17 cellular contexts compared by ENCODE assay signal in the genomic region with DNA sequence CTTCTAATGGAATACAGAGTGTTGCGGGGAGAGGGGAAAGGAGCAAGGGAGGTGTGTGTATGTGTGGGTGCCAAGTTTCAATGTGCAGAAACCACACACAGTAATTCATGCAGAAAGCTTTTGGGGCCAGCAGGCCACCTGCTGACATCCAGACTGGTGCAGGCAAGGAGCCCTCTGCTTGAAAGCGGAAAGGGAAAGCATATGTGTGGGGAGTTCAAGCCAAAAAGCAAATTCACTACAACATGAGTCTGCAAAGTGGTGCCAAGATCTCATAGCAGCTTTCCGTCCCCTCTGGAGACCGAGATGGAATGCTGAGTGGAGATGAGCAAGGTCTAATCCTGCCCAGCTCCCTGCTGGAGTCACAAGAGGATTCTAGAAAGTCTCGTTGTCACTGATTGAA.
DNase-seq lines count a peak whose midpoint lies in the region; ATAC-seq, FAIRE-seq and TF ChIP-seq lines count a peak whose summit lies in the region.
"Had no signal": no experiment of that assay in that cellular context is flagged by ENCODE, and none has a peak within 500 bp of the region (broad histone marks: within the 10 kb centered on the region; RNA-seq: fewer than 3 reads in every experiment).

No MANE protein-coding gene starts in this region.

- ATAC-seq in left ventricle myocardium superior (peak; percentile 67), Right ventricle myocardium superior (ENCODE audit: poor library complexity) (no peak), HG03460 (IDR thresholded peaks at IDR 0.05; ENCODE audit: unreplicated experiment) (no peak), body of pancreas (no peak)
- ATAC-seq: activated CD8-positive, alpha-beta T cell treated with anti-CD3 and anti-CD28 coated beads, Interleukin-2, amount 10 ng/mL, durations not matched to agents 7 days and 5 days; foreskin keratinocyte; stimulated activated naive CD8-positive, alpha-beta T cell treated with anti-CD3 and anti-CD28 coated beads, Interleukin-15, Interleukin-2, amounts not matched to agents 100 U/mL and 50 U/mL, for 24 hours had no signal

- no peak for TF ChIP-seq POLR2A in body of pancreas (IDR thresholded peaks at IDR 0.05)

- H4K20me1 ChIP-seq in fibroblast of lung (ENCODE audit: control insufficient read depth, extremely low read depth, insufficient read depth, low read length) (no peaks in the 10 kb centered on the region), mammary epithelial cell (ENCODE audit: insufficient read depth, low read length) (no peaks in the 10 kb centered on the region)

- no peaks in the 10 kb centered on the region for H3K36me3 ChIP-seq in fibroblast of lung (ENCODE audit: control insufficient read depth, insufficient read depth, low read length)
- no peaks in the 10 kb centered on the region for H3K36me3 ChIP-seq in small intestine (ENCODE audit: control insufficient read depth in 2 of 2, insufficient read depth in 2 of 2, low read length in 2 of 2)
- H3K36me3 ChIP-seq in body of pancreas (replicated peaks in 1 of 2; ENCODE audit: insufficient read depth in 1 of 2, low read depth in 2 of 2), result no peaks in the 10 kb centered on the region
- no peaks in the 10 kb centered on the region for H3K36me3 ChIP-seq in mammary epithelial cell (ENCODE audit: insufficient read depth, low read length)
- H3K36me3 ChIP-seq: right atrium auricular region had no signal

- CTCF ChIA-PET in mammary epithelial cell (lab: Charles Lee; ENCODE audit: low non-redundant PET), result no interaction called here

- no peak overlapping the region for H3K27ac ChIP-seq in fibroblast of lung (ENCODE audit: insufficient read depth, low read length)
- no peak overlapping the region for H3K27ac ChIP-seq in small intestine (ENCODE audit: low read depth in 1 of 2, low read length in 1 of 2)
- no peak overlapping the region for H3K27ac ChIP-seq in body of pancreas
- H3K27ac ChIP-seq in mammary epithelial cell (ENCODE audit: insufficient read depth, low read depth, low read length), result no peak overlapping the region
- H3K27ac ChIP-seq: foreskin keratinocyte, right atrium auricular region had no signal

- H3K9me3 ChIP-seq in fibroblast of lung (ENCODE audit: control insufficient read depth, insufficient read depth, low read depth, low read length), result no peaks in the 10 kb centered on the region
- no peaks in the 10 kb centered on the region for H3K9me3 ChIP-seq in small intestine (ENCODE audit: control insufficient read depth, low read depth)
- H3K9me3 ChIP-seq in body of pancreas, result no peaks in the 10 kb centered on the region
- H3K9me3 ChIP-seq in mammary epithelial cell (replicated peaks; ENCODE audit: insufficient read depth, low read length), result no peaks in the 10 kb centered on the region
- H3K9me3 ChIP-seq: right atrium auricular region had no signal

- H3K9ac ChIP-seq in fibroblast of lung (ENCODE audit: insufficient read depth, low read length) (no peak overlapping the region), mammary epithelial cell (ENCODE audit: insufficient read depth, low read length) (no peak overlapping the region)

- intact Hi-C loops in left ventricle myocardium superior (cut with micrococcal nuclease) (no loop called here), Right ventricle myocardium superior (cut with DNase I) (no loop called here), body of pancreas (cut with DNase I) (no loop called here), mammary epithelial cell (cut with micrococcal nuclease) (loop anchor here (10.0 kb wide), 1 partner anchor 203 kb away; no protein-coding TSS in a partner anchor)

- H3K4me2 ChIP-seq in fibroblast of lung (ENCODE audit: extremely low read depth, insufficient read depth, low read length) (no peak overlapping the region), mammary epithelial cell (ENCODE audit: insufficient read depth, low read depth, low read length) (no peak overlapping the region)

- H3K27me3 ChIP-seq in fibroblast of lung (ENCODE audit: control insufficient read depth, insufficient read depth, low read length) (no peaks in the 10 kb centered on the region), small intestine (ENCODE audit: control insufficient read depth in 2 of 2, insufficient read depth in 2 of 2, low read length in 2 of 2) (no peaks in the 10 kb centered on the region), body of pancreas (no peaks in the 10 kb centered on the region), mammary epithelial cell (ENCODE audit: insufficient read depth, low read length) (no peaks in the 10 kb centered on the region)
- H3K27me3 ChIP-seq: foreskin keratinocyte, right atrium auricular region had no signal

- DNase-seq in left ventricle myocardium superior (no peak), Right ventricle myocardium superior (no peak), NCI-H69 (lab: John Stamatoyannopoulos, UW) (peak; percentile 21), fibroblast of lung (ENCODE audit: low read depth in 2 of 2) (peak; percentile 3 to 59), small intestine (no peak), body of pancreas (no peak), mammary epithelial cell (no peak)
- DNase-seq: activated CD8-positive, alpha-beta T cell treated with anti-CD3 and anti-CD28 coated beads, Interleukin-2, amount 10 ng/mL, durations not matched to agents 7 days and 5 days; activated naive CD8-positive, alpha-beta T cell treated with anti-CD3 and anti-CD28 coated beads, Interleukin-2, amount 10 ng/mL, durations not matched to agents 7 days and 5 days; CD4-positive, CD25-positive, alpha-beta regulatory T cell; foreskin keratinocyte; NCI-H2081 treated with DMSO at 0.1 percent for 48 hours; NK-92 treated with Interleukin-12 subunit alpha and Interleukin-12 subunit beta, amount 100 ng/mL, for 24 hours; stimulated activated naive CD8-positive, alpha-beta T cell treated with anti-CD3 and anti-CD28 coated beads, Interleukin-15, Interleukin-2, amounts not matched to agents 100 U/mL and 50 U/mL, for 24 hours had no signal

- H3K79me2 ChIP-seq in fibroblast of lung (ENCODE audit: control insufficient read depth, insufficient read depth, low read length) (no peaks in the 10 kb centered on the region), mammary epithelial cell (ENCODE audit: insufficient read depth, low read length) (no peaks in the 10 kb centered on the region)

- no peak for FAIRE-seq in small intestine (lab: Jason Lieb, UNC)
- FAIRE-seq: A204.1 had no signal

- in situ Hi-C loops in mammary epithelial cell (cut with MboI; ENCODE audit: low sequenced_read_pairs in 2 of 2), result no loop called here

- dilution Hi-C loops in mammary epithelial cell (cut with HindIII; ENCODE audit: low sequenced_read_pairs), result no loop called here

- H2AFZ ChIP-seq in fibroblast of lung (ENCODE audit: low read length), result no peak overlapping the region
- H2AFZ ChIP-seq in mammary epithelial cell (ENCODE audit: low read depth, low read length), result no peak overlapping the region

- TF ChIP-seq CTCF in fibroblast of lung (conservative IDR thresholded peaks at IDR 0.05 in 1 of 2, IDR thresholded peaks at IDR 0.05 in 1 of 2; ENCODE audit: low read depth in 1 of 2, low read length in 2 of 2), result no peak
- TF ChIP-seq CTCF in body of pancreas (IDR thresholded peaks at IDR 0.05), result no peak
- no peak for TF ChIP-seq CTCF in mammary epithelial cell (conservative IDR thresholded peaks at IDR 0.05 in 1 of 2, IDR thresholded peaks at IDR 0.05 in 1 of 2; ENCODE audit: extremely low read depth in 1 of 2, insufficient read depth in 1 of 2, low read depth in 1 of 2, low read length in 2 of 2)

- H3K4me1 ChIP-seq in fibroblast of lung (ENCODE audit: control insufficient read depth, extremely low read depth, insufficient read depth, low read length), result no peaks in the 10 kb centered on the region
- H3K4me1 ChIP-seq in small intestine (ENCODE audit: control insufficient read depth in 2 of 2, insufficient read depth in 1 of 2, low read depth in 1 of 2, low read length in 1 of 2), result no peaks in the 10 kb centered on the region
- H3K4me1 ChIP-seq in body of pancreas, result peaks cover 22% of the 10 kb centered on the region
- H3K4me1 ChIP-seq in mammary epithelial cell (ENCODE audit: insufficient read depth, low read length), result no peaks in the 10 kb centered on the region
- H3K4me1 ChIP-seq: foreskin keratinocyte had no signal

- BruUV-seq in mammary epithelial cell (replicated peaks; lab: Mats Ljungman, UMichigan), result no TSS peak

- H3K4me3 ChIP-seq in fibroblast of lung (replicated peaks in 1 of 4; ENCODE audit: control extremely low read depth in 1 of 4, insufficient read depth in 1 of 4, low read depth in 3 of 4, low read length in 4 of 4) (no peak overlapping the region), small intestine (ENCODE audit: low read depth in 1 of 2, low read length in 2 of 2) (no peak overlapping the region), body of pancreas (no peak overlapping the region), mammary epithelial cell (replicated peaks in 1 of 3; ENCODE audit: insufficient read depth in 1 of 3, low read depth in 2 of 3, low read length in 3 of 3) (no peak overlapping the region)
- H3K4me3 ChIP-seq: right atrium auricular region had no signal

- WGBS in small intestine, 3 donors, result 63 to 85% (median 76%) methylated on average over 5 of the region's 5 CpGs
- 85 to 96% methylated on average over 5 of the region's 5 CpGs for WGBS in body of pancreas, 2 donors
- 40% methylated on average over 4 of the region's 5 CpGs for WGBS in mammary epithelial cell (ENCODE audit: low coverage, missing lambda C conversion rate)

Comparison
In these comparisons a context has a peak if more than half of its experiments do, and no peak if none do; other contexts are left out.
1. DNase-seq: peak in NCI-H69 (single experiment) and fibroblast of lung (2 of 2); none in left ventricle myocardium superior (single experiment), Right ventricle myocardium superior (single experiment), small intestine (single experiment), body of pancreas (0 of 4) and mammary epithelial cell (single experiment).